ENCODE assay signal across 8 cellular contexts in genomic region chr6:7155871-7156579, GRCh38. TPM values are rescaled to one million over a fixed set of nuclear protein-coding genes. Genes with fewer than 3 reads are reported as not detected.
DNase-seq lines count a peak whose midpoint lies in the region; ATAC-seq and TF ChIP-seq lines count a peak whose summit lies in the region.

No MANE protein-coding gene starts in this region.

- intact Hi-C loops in Right ventricle myocardium superior (cut with DNase I): no loop called here

- TF ChIP-seq CTCF in AG04450 (IDR thresholded peaks at IDR 0.05; ENCODE audit: low read depth, low read length) (no peak), BE2C (IDR thresholded peaks at IDR 0.05; ENCODE audit: low read depth, low read length) (no peak)

- no peaks in the 10 kb centered on the region for H3K36me3 ChIP-seq in BE2C

- peak overlapping the region; percentile 89 for H3K27ac ChIP-seq in AG04450 (ENCODE audit: low read depth, low read length)

- CTCF ChIA-PET in AG04450 (lab: Charles Lee): interaction anchor here (0.6 to 1.4 kb wide), 4 partner anchors 11 to 431 kb away, joined by 3 to 4 read pairs (median 3); no protein-coding TSS in a partner anchor

- POLR2A ChIA-PET in AG04450 (lab: Yijun Ruan, JAX): interaction anchor here (0.7 to 1.7 kb wide), 6 partner anchors 9 to 405 kb away, joined by 3 to 9 read pairs (median 4); no protein-coding TSS in a partner anchor

- H3K4me3 ChIP-seq in AG04450 (ENCODE audit: low read depth, low read length) (no peak overlapping the region), BE2C (ENCODE audit: low read depth, low read length) (no peak overlapping the region)

- DNase-seq in AG04450 (ENCODE audit: low read depth, low spot score) (no peak), Right ventricle myocardium superior (no peak), BE2C (no peak), HPDE6-E6E7 (ENCODE audit: extremely low spot score) (no peak)
- no peak for DNase-seq in NK-92 treated with Interleukin-12 subunit alpha and Interleukin-12 subunit beta, amount 100 ng/mL, for 24 hours (lab: John Stamatoyannopoulos, UW)
- DNase-seq in stimulated activated naive CD4-positive, alpha-beta T cell treated with Interleukin-2 at 50 U/mL for 16 hours (lab: John Stamatoyannopoulos, UW): no peak

- H3K4me1 ChIP-seq in BE2C: no peaks in the 10 kb centered on the region

- H3K9me3 ChIP-seq in AG04450 (ENCODE audit: control insufficient read depth, insufficient read depth, low read length) (no peaks in the 10 kb centered on the region), BE2C (no peaks in the 10 kb centered on the region)

- ATAC-seq in GM19397 (IDR thresholded peaks at IDR 0.05; ENCODE audit: unreplicated experiment) (peak; percentile 40), HG03565 (IDR thresholded peaks at IDR 0.05; ENCODE audit: unreplicated experiment) (peak; percentile 30), Right ventricle myocardium superior (ENCODE audit: poor library complexity) (peak; percentile 49)

- no peaks in the 10 kb centered on the region for H3K27me3 ChIP-seq in AG04450 (ENCODE audit: control insufficient read depth, insufficient read depth, low read length)
- H3K27me3 ChIP-seq in BE2C: no peaks in the 10 kb centered on the region

RNA-seq across cellular contexts. Expression of gene RREB1, which starts 48.3 kb away (rescaled TPM):
- polyA plus RNA-seq in AG04450 (2011; rRNA removed): 2.6 and 3.0 TPM in 2 replicates
- 32.7 and 37.6 TPM in 2 replicates for polyA minus RNA-seq in AG04450 (2011; rRNA and poly(A)+ RNA removed)
- 34.2 TPM for total RNA-seq in Right ventricle myocardium superior
- 5.1 TPM for polyA plus RNA-seq in BE2C (2012; ENCODE audit: insufficient read depth, insufficient read length, low read depth)
